ENCODE assay signal across 9 cellular contexts in genomic region chr1:234969630-234970370, GRCh38.
DNase-seq lines count a peak whose midpoint lies in the region; ATAC-seq, FAIRE-seq and TF ChIP-seq lines count a peak whose summit lies in the region.
"Had no signal": no experiment of that assay in that cellular context is flagged by ENCODE, and none has a peak within 500 bp of the region (broad histone marks: within the 10 kb centered on the region; RNA-seq: fewer than 3 reads in every experiment).

No MANE protein-coding gene starts in this region.

- no peak overlapping the region for H3K27ac Mint-ChIP-seq in activated B cell treated with CpG ODN at 0.5 μM for 24 hours

- no peaks in the 10 kb centered on the region for H3K27me3 Mint-ChIP-seq in activated B cell treated with CpG ODN at 0.5 μM for 24 hours

- H3K4me1 Mint-ChIP-seq in activated B cell treated with CpG ODN at 0.5 μM for 24 hours = peaks cover 28% of the 10 kb centered on the region

- CTCF ChIA-PET in activated B cell treated with CpG ODN at 0.5 μM for 24 hours (lab: Charles Lee) = interaction anchor here (1.6 kb wide), 1 partner anchor 11 kb away, joined by 6 read pairs; no protein-coding TSS in a partner anchor

- intact Hi-C loops in activated B cell treated with CpG ODN at 0.5 μM for 24 hours (cut with micrococcal nuclease) = no loop called here

- peak; percentile 60 for DNase-seq in AG08396 (ENCODE audit: low spot score)
- peak; percentile 65 for DNase-seq in HTR-8/SVneo (ENCODE audit: insufficient read length, low spot score)
- no peak for DNase-seq in activated B cell treated with CpG ODN at 0.5 μM for 24 hours
- DNase-seq in glomerular visceral epithelial cell (ENCODE audit: extremely low spot score) = peak; percentile 79
- DNase-seq in pons (ENCODE audit: low spot score) = peak; percentile 52
- no peak for DNase-seq in GOT3 (lab: John Stamatoyannopoulos, UW)
- no peak for DNase-seq in NCI-H1436 (lab: John Stamatoyannopoulos, UW)

- H3K9me3 Mint-ChIP-seq in activated B cell treated with CpG ODN at 0.5 μM for 24 hours = no peaks in the 10 kb centered on the region

- peak overlapping the region; percentile 19 for H3K4me3 Mint-ChIP-seq in activated B cell treated with CpG ODN at 0.5 μM for 24 hours

- POLR2A ChIA-PET in activated B cell treated with CpG ODN at 0.5 μM for 24 hours (lab: Charles Lee) = interaction anchor here (0.5 to 2.3 kb wide), 10 partner anchors 10 to 407 kb away, joined by 3 to 16 read pairs (median 5); no protein-coding TSS in a partner anchor

- ATAC-seq in activated B cell treated with CpG ODN at 0.5 μM for 24 hours (ENCODE audit: low read depth) (no peak), HG03521 (IDR thresholded peaks at IDR 0.05; ENCODE audit: unreplicated experiment) (no peak)

- no peaks in the 10 kb centered on the region for H3K36me3 Mint-ChIP-seq in activated B cell treated with CpG ODN at 0.5 μM for 24 hours (ENCODE audit: low read depth)

- TF ChIP-seq CTCF in activated B cell treated with CpG ODN at 0.5 μM for 24 hours (IDR thresholded peaks at IDR 0.05) = no peak

- no peak for FAIRE-seq in HTR-8/SVneo (lab: Jason Lieb, UNC)
- FAIRE-seq: endometrium had no signal

Comparison
In these comparisons a context has a peak if more than half of its experiments do, and no peak if none do; other contexts are left out.
1. DNase-seq: peak in AG08396 (single experiment), HTR-8/SVneo (single experiment), glomerular visceral epithelial cell (single experiment) and pons (single experiment); none in activated B cell treated with CpG ODN at 0.5 μM for 24 hours (single experiment), GOT3 (single experiment) and NCI-H1436 (single experiment).